Comparison of ENCODE assay signal across 13 cellular contexts in genomic region chr3:98893740-98894139, GRCh38. TPM values are rescaled to one million over a fixed set of nuclear protein-coding genes. Genes with fewer than 3 reads are reported as not detected.
A peak's percentile ranks its signal among the peaks of the same experiment; 100 is the strongest.
DNase-seq lines count a peak whose midpoint lies in the region; ATAC-seq and TF ChIP-seq lines count a peak whose summit lies in the region.
"Had no signal": no experiment of that assay in that cellular context is flagged by ENCODE, and none has a peak within 500 bp of the region (broad histone marks: within the 10 kb centered on the region; RNA-seq: fewer than 3 reads in every experiment).

No MANE protein-coding gene starts in this region.

- H3K9me2 ChIP-seq in HCT116 (ENCODE audit: insufficient read depth), result no peaks in the 10 kb centered on the region

- no peak overlapping the region for H3K27ac Mint-ChIP-seq in stimulated activated naive CD8-positive, alpha-beta T cell treated with anti-CD3 and anti-CD28 coated beads, Interleukin-15, amount 100 ng/mL, for 72 hours
- H3K27ac Mint-ChIP-seq: activated CD4-positive, alpha-beta T cell treated with anti-CD3 and anti-CD28 coated beads for 36 hours; dendritic cell treated with granulocyte-macrophage colony-stimulating factor and Interleukin-4, amounts not matched to agents 40 ng/mL and 50 ng/mL, for 4 days; mesothelial cell of epicardium had no signal

- POLR2A ChIA-PET in HCT116 (lab: Charles Lee), result interaction anchor here (0.7 to 11.7 kb wide), 5 partner anchors 8 to 86 kb away, joined by 3 to 310 read pairs (median 6); partner anchors contain the start of gene DCBLD2

- no TSS peak for BruUV-seq in HCT116 (replicated peaks; lab: Mats Ljungman, UMichigan)

- H3K14ac ChIP-seq in trophoblast cell (ENCODE audit: low read length), result no peak overlapping the region

- H3K9me3 ChIP-seq in HCT116 (ENCODE audit: control insufficient read depth in 1 of 2, insufficient read depth in 1 of 2, low read depth in 1 of 2, low read length in 2 of 2) (no peaks in the 10 kb centered on the region), trophoblast cell (ENCODE audit: insufficient read depth, low read depth, low read length) (no peaks in the 10 kb centered on the region)

- ATAC-seq in HCT116 (peak; percentile 21), sciatic nerve (peak; percentile 69), HG03520 (IDR thresholded peaks at IDR 0.05; ENCODE audit: unreplicated experiment) (no peak)
- ATAC-seq in stimulated activated naive CD8-positive, alpha-beta T cell treated with anti-CD3 and anti-CD28 coated beads, Interleukin-15, amount 100 ng/mL, for 72 hours, result no peak
- ATAC-seq: activated CD4-positive, alpha-beta T cell treated with anti-CD3 and anti-CD28 coated beads for 36 hours had no signal

- no peak overlapping the region for H3K4me3 Mint-ChIP-seq in stimulated activated naive CD8-positive, alpha-beta T cell treated with anti-CD3 and anti-CD28 coated beads, Interleukin-15, amount 100 ng/mL, for 72 hours
- H3K4me3 Mint-ChIP-seq: activated CD4-positive, alpha-beta T cell treated with anti-CD3 and anti-CD28 coated beads for 36 hours; dendritic cell treated with granulocyte-macrophage colony-stimulating factor and Interleukin-4, amounts not matched to agents 40 ng/mL and 50 ng/mL, for 4 days; mesothelial cell of epicardium had no signal

- H3K27me3 ChIP-seq in HCT116 (ENCODE audit: insufficient read depth, low read length) (no peaks in the 10 kb centered on the region), trophoblast cell (ENCODE audit: insufficient read depth, low read length) (no peaks in the 10 kb centered on the region)

- H2BK5ac ChIP-seq in trophoblast cell (ENCODE audit: low read depth, low read length, poor library complexity), result no peak overlapping the region

- H3K79me2 ChIP-seq in HCT116 (ENCODE audit: insufficient read depth, low read length) (peaks cover 100% of the 10 kb centered on the region), trophoblast cell (ENCODE audit: control insufficient read depth, insufficient read depth, low read length, poor library complexity) (no peaks in the 10 kb centered on the region)

- H2AK5ac ChIP-seq in trophoblast cell (ENCODE audit: low read length), result no peak overlapping the region

- no peaks in the 10 kb centered on the region for H3K27me3 Mint-ChIP-seq in stimulated activated naive CD8-positive, alpha-beta T cell treated with anti-CD3 and anti-CD28 coated beads, Interleukin-15, amount 100 ng/mL, for 72 hours
- H3K27me3 Mint-ChIP-seq: activated CD4-positive, alpha-beta T cell treated with anti-CD3 and anti-CD28 coated beads for 36 hours; dendritic cell treated with granulocyte-macrophage colony-stimulating factor and Interleukin-4, amounts not matched to agents 40 ng/mL and 50 ng/mL, for 4 days had no signal

- H3K4me2 ChIP-seq in HCT116 (ENCODE audit: low read length) (peak overlapping the region; percentile 83), trophoblast cell (ENCODE audit: low read length) (no peak overlapping the region)

- H3K4me3 ChIP-seq in HCT116 (replicated peaks in 1 of 2; ENCODE audit: low read depth in 1 of 2, low read length in 2 of 2) (peak overlapping the region in 1 of 2 experiments; percentile 89; a peak in 1 of 4 replicates), trophoblast cell (ENCODE audit: low read depth, low read length) (no peak overlapping the region)
- H3K4me3 ChIP-seq: SK-N-MC had no signal

- no peak overlapping the region for H3K23ac ChIP-seq in trophoblast cell (ENCODE audit: low read length)

- no peak overlapping the region for H3K4ac ChIP-seq in trophoblast cell (ENCODE audit: low read depth, low read length)

- no peak for TF ChIP-seq POLR2A in HCT116 (IDR thresholded peaks at IDR 0.05; ENCODE audit: borderline replicate concordance, extremely low read depth, insufficient read depth, insufficient read length)

- CTCF ChIA-PET in HCT116 (lab: Charles Lee), result interaction anchor here (0.8 kb wide), 1 partner anchor 100 kb away, joined by 3 read pairs; no protein-coding TSS in a partner anchor

- H2AFZ ChIP-seq in HCT116 (ENCODE audit: low read depth, low read length, poor library complexity, severe bottlenecking), result no peak overlapping the region
- H2AFZ ChIP-seq in trophoblast cell (ENCODE audit: insufficient read depth, low read length, poor library complexity), result no peak overlapping the region

- no CpG with 5 or more reads among the region's 3 CpGs for WGBS in trophoblast cell (ENCODE audit: extremely low coverage, insufficient coverage, insufficient read length)

- peak overlapping the region; percentile 93 for H3K9ac ChIP-seq in HCT116 (ENCODE audit: low read length)
- H3K9ac ChIP-seq in trophoblast cell (ENCODE audit: low read length), result no peak overlapping the region

- intact Hi-C loops in HCT116 (cut with micrococcal nuclease) (no loop called here), sciatic nerve (cut with DNase I) (no loop called here)

- H4K20me1 ChIP-seq in HCT116 (ENCODE audit: insufficient read depth), result peaks cover 65% of the 10 kb centered on the region

- H4K8ac ChIP-seq in trophoblast cell (ENCODE audit: low read depth, low read length), result no peak overlapping the region

- H3K36me3 ChIP-seq in HCT116 (ENCODE audit: control insufficient read depth in 1 of 2, insufficient read depth in 2 of 2, low read length in 2 of 2), result peaks cover 23 to 76% of the 10 kb centered on the region in 2 experiments
- H3K36me3 ChIP-seq in trophoblast cell (ENCODE audit: control insufficient read depth in 1 of 2, insufficient read depth in 2 of 2, low read length in 2 of 2), result no peaks in the 10 kb centered on the region

- H3K4me1 ChIP-seq in HCT116 (ENCODE audit: control insufficient read depth in 1 of 2, insufficient read depth in 2 of 2, low read length in 2 of 2) (peaks cover 88 to 100% of the 10 kb centered on the region in 2 experiments), trophoblast cell (ENCODE audit: control insufficient read depth in 1 of 2, insufficient read depth in 2 of 2, low read length in 2 of 2) (peaks cover 2% of the 10 kb centered on the region in 2 experiments)

- TF ChIP-seq CTCF in HCT116 (IDR thresholded peaks at IDR 0.05 in 2 of 3, conservative IDR thresholded peaks at IDR 0.05 in 1 of 3; ENCODE audit: borderline replicate concordance in 1 of 3, insufficient read depth in 1 of 3, low read depth in 2 of 3, low read length in 2 of 3), result no peak

- no peak overlapping the region for H4K91ac ChIP-seq in trophoblast cell (ENCODE audit: low read depth, low read length)

- no peaks in the 10 kb centered on the region for H3K79me1 ChIP-seq in trophoblast cell (ENCODE audit: low read length)

- H3K18ac ChIP-seq in trophoblast cell (ENCODE audit: low read length), result no peak overlapping the region

- no peak for TF ChIP-seq RAD21 in HCT116 (IDR thresholded peaks at IDR 0.05; ENCODE audit: low read depth)

- H4K12ac ChIP-seq in trophoblast cell (ENCODE audit: low read depth, low read length), result no peak overlapping the region

- H2BK120ac ChIP-seq in trophoblast cell (ENCODE audit: insufficient read depth, low read length, poor library complexity), result no peak overlapping the region

- H2BK12ac ChIP-seq in trophoblast cell (ENCODE audit: low read length), result no peak overlapping the region

- peak overlapping the region; percentile 99 for H3K27ac ChIP-seq in HCT116 (ENCODE audit: low read depth, low read length)
- H3K27ac ChIP-seq in trophoblast cell (ENCODE audit: low read depth, low read length), result no peak overlapping the region
- H3K27ac ChIP-seq: SK-N-MC had no signal

- RAD21 ChIA-PET in HCT116 (lab: Charles Lee; ENCODE audit: low non-redundant PET in 1 of 2, low total read pairs in 2 of 2, uncharacterized antibody in 2 of 2, unreplicated experiment in 2 of 2), result no interaction called here

- DNase-seq in HCT116 (ENCODE audit: low read depth, low spot score) (no peak), SK-N-DZ (ENCODE audit: low spot score) (peak; percentile 29), fibroblast of peridontal ligament (ENCODE audit: extremely low read depth) (peak; percentile 42), sciatic nerve (ENCODE audit: low spot score) (no peak), trophoblast cell (no peak)
- DNase-seq in stimulated activated naive CD8-positive, alpha-beta T cell treated with anti-CD3 and anti-CD28 coated beads, Interleukin-15, amount 100 ng/mL, for 72 hours, result no peak
- DNase-seq: activated CD4-positive, alpha-beta T cell treated with anti-CD3 and anti-CD28 coated beads for 36 hours; NCI-H226; posterior cingulate gyrus had no signal

- H3K4me1 Mint-ChIP-seq in stimulated activated naive CD8-positive, alpha-beta T cell treated with anti-CD3 and anti-CD28 coated beads, Interleukin-15, amount 100 ng/mL, for 72 hours, result no peaks in the 10 kb centered on the region
- H3K4me1 Mint-ChIP-seq: activated CD4-positive, alpha-beta T cell treated with anti-CD3 and anti-CD28 coated beads for 36 hours had no signal

- no peaks in the 10 kb centered on the region for H3K9me3 Mint-ChIP-seq in stimulated activated naive CD8-positive, alpha-beta T cell treated with anti-CD3 and anti-CD28 coated beads, Interleukin-15, amount 100 ng/mL, for 72 hours
- H3K9me3 Mint-ChIP-seq: dendritic cell treated with granulocyte-macrophage colony-stimulating factor and Interleukin-4, amounts not matched to agents 40 ng/mL and 50 ng/mL, for 4 days; mesothelial cell of epicardium had no signal

TF ChIP-seq in HCT116, 20 proteins besides CTCF, POLR2A, EP300 and RAD21:
- no peak for TF ChIP-seq CBX3 (IDR thresholded peaks at IDR 0.05; ENCODE audit: low read depth)
- TF ChIP-seq SP1 (IDR thresholded peaks at IDR 0.05; ENCODE audit: low read depth), result no peak
- 0 out of 2 replicates have a peak, but pooled peaks have one; percentile 1 for TF ChIP-seq JUND (IDR thresholded peaks at IDR 0.05)
TF ChIP-seq in HCT116: peak in this region for 1.

RNA-seq across cellular contexts. Expression of gene DCBLD2, which starts 7.8 kb away (rescaled TPM):
- 532 TPM for total RNA-seq in HCT116 (2021; ENCODE audit: unreplicated experiment)
- 106 and 160 TPM in 2 replicates for polyA plus RNA-seq in HCT116 (2012)
- 25.5 and 32.0 TPM in 2 replicates for polyA plus RNA-seq in SK-N-DZ (2014; cell fraction: cytosol; rRNA removed)
- 24.5 and 44.3 TPM in 2 replicates for polyA plus RNA-seq in SK-N-DZ (2014; cell fraction: nucleus; rRNA removed)
- 41.8 TPM for total RNA-seq in sciatic nerve
- polyA plus RNA-seq in trophoblast cell (2013), result 31.2 and 32.4 TPM in 2 replicates

Comparison
In these comparisons a context has a peak if more than half of its experiments do, and no peak if none do; other contexts are left out.
1. ATAC-seq: peak in HCT116 (single experiment) and sciatic nerve (single experiment); none in stimulated activated naive CD8-positive, alpha-beta T cell treated with anti-CD3 and anti-CD28 coated beads, Interleukin-15, amount 100 ng/mL, for 72 hours (single experiment) and HG03520 (single experiment).
2. DNase-seq: peak in SK-N-DZ (single experiment) and fibroblast of peridontal ligament (single experiment); none in HCT116 (single experiment), sciatic nerve (single experiment), stimulated activated naive CD8-positive, alpha-beta T cell treated with anti-CD3 and anti-CD28 coated beads, Interleukin-15, amount 100 ng/mL, for 72 hours (0 of 2) and trophoblast cell (0 of 2).
3. RNA of gene DCBLD2, which starts 7.8 kb away (total RNA-seq): 532 TPM in HCT116 (single experiment); 41.8 TPM in sciatic nerve (single experiment); every median in the first group is over 10 times any median in the second.